24 cellular contexts compared by ENCODE assay signal in genomic region chr6:4102687-4103244, GRCh38. TPM values are rescaled to one million over a fixed set of nuclear protein-coding genes. Genes with fewer than 3 reads are reported as not detected.
A peak's percentile ranks its signal among the peaks of the same experiment; 100 is the strongest.
DNase-seq lines count a peak whose midpoint lies in the region; ATAC-seq and TF ChIP-seq lines count a peak whose summit lies in the region.
"Had no signal": no experiment of that assay in that cellular context is flagged by ENCODE, and none has a peak within 500 bp of the region (broad histone marks: within the 10 kb centered on the region; RNA-seq: fewer than 3 reads in every experiment).

No MANE protein-coding gene starts in this region.

- H3K79me2 ChIP-seq in hepatocyte: no peaks in the 10 kb centered on the region

- TF ChIP-seq CTCF in 22Rv1 (IDR thresholded peaks at IDR 0.05): no peak
- no peak for TF ChIP-seq CTCF in hepatocyte (IDR thresholded peaks at IDR 0.05; ENCODE audit: poor library complexity)

- H3K9me3 ChIP-seq in hepatocyte (ENCODE audit: low read depth): no peaks in the 10 kb centered on the region
- H3K9me3 ChIP-seq: A549, neutrophil, tibial nerve had no signal

- no peak for ATAC-seq in GM18520 (IDR thresholded peaks at IDR 0.05; ENCODE audit: unreplicated experiment)
- no peak for ATAC-seq in HG03135 (IDR thresholded peaks at IDR 0.05; ENCODE audit: unreplicated experiment)
- ATAC-seq: A549; esophagus mucosa; stimulated activated effector memory CD8-positive, alpha-beta T cell treated with anti-CD3 and anti-CD28 coated beads, Interleukin-12 subunit alpha, Interleukin-12 subunit beta, amount 100 ng/mL, for 72 hours had no signal

- H3K27ac ChIP-seq in 22Rv1 (peak overlapping the region; percentile 40), hepatocyte (peak overlapping the region; percentile 41)
- H3K27ac ChIP-seq: A549, neutrophil, tibial nerve had no signal

- no peaks in the 10 kb centered on the region for H4K20me1 ChIP-seq in hepatocyte (ENCODE audit: insufficient read depth, poor library complexity, severe bottlenecking)

- no peaks in the 10 kb centered on the region for H3K36me3 ChIP-seq in hepatocyte (replicated peaks; ENCODE audit: insufficient read depth, low read depth)
- H3K36me3 ChIP-seq: neutrophil, tibial nerve had no signal

- DNase-seq in NCI-H1105 (lab: John Stamatoyannopoulos, UW): peak; percentile 58
- DNase-seq in NCI-H524 (lab: John Stamatoyannopoulos, UW): peak; percentile 89 to 96
- DNase-seq in hepatocyte (ENCODE audit: low spot score): no peak
- DNase-seq in HuH-7.5 (ENCODE audit: low spot score): no peak
- DNase-seq in NCI-H774 (lab: John Stamatoyannopoulos, UW): no peak
- DNase-seq: activated B cell treated with CpG ODN at 0.5 μM for 24 hours; activated effector memory CD4-positive, alpha-beta T cell treated with anti-CD3 and anti-CD28 coated beads, Interleukin-2, amount 50 U/mL, for 16 hours; dermis blood vessel endothelial cell; EL; RPMI8226; SW 1271 had no signal

- peak overlapping the region; percentile 38 for H2AFZ ChIP-seq in hepatocyte

- H3K4me2 ChIP-seq in hepatocyte: no peak overlapping the region
- H3K4me2 ChIP-seq: A549 had no signal

- 49% methylated on average over 6 of the region's 6 CpGs for WGBS in hepatocyte (ENCODE audit: low lambda C conversion rate, missing lambda C conversion rate)

- peaks cover 14% of the 10 kb centered on the region for H3K4me1 ChIP-seq in hepatocyte (ENCODE audit: insufficient read depth)
- H3K4me1 ChIP-seq: A549, tibial nerve had no signal

- no peak overlapping the region for H3K4me3 ChIP-seq in hepatocyte
- H3K4me3 ChIP-seq: A549, tibial nerve had no signal

- no peaks in the 10 kb centered on the region for H3K9me2 ChIP-seq in hepatocyte (replicated peaks; ENCODE audit: insufficient read depth)

- no peaks in the 10 kb centered on the region for H3K27me3 ChIP-seq in hepatocyte
- H3K27me3 ChIP-seq: neutrophil, tibial nerve had no signal

RNA-seq across cellular contexts. Expression of gene FAM217A, which starts 23.8 kb away (rescaled TPM):
- not detected in 2 replicates for total RNA-seq in hepatocyte
- not detected in 2 replicates for polyA plus RNA-seq in hepatocyte
- total RNA-seq: activated B cell treated with CpG ODN at 0.5 μM for 24 hours, astrocyte, dermis blood vessel endothelial cell, esophagus mucosa, kidney epithelial cell, LHCN-M2, mesenteric fat pad, NCI-H460, tibial nerve had no signal
- polyA plus RNA-seq: A549 had no signal

RNA-seq across cellular contexts. Expression of gene ECI2, which starts 32.6 kb away (rescaled TPM):
- total RNA-seq in hepatocyte: 102 and 103 TPM in 2 replicates
- polyA plus RNA-seq in hepatocyte: 114 TPM in 2 replicates

Comparison
In these comparisons a context has a peak if more than half of its experiments do, and no peak if none do; other contexts are left out.
1. DNase-seq: peak in NCI-H1105 (single experiment) and NCI-H524 (2 of 2); none in hepatocyte (single experiment), HuH-7.5 (single experiment) and NCI-H774 (single experiment).